12 cellular contexts compared by ENCODE assay signal in genomic region chr5:119304439-119304838, GRCh38. TPM values are rescaled to one million over a fixed set of nuclear protein-coding genes. Genes with fewer than 3 reads are reported as not detected.
DNase-seq lines count a peak whose midpoint lies in the region; ATAC-seq and TF ChIP-seq lines count a peak whose summit lies in the region.
"Had no signal": no experiment of that assay in that cellular context is flagged by ENCODE, and none has a peak within 500 bp of the region (broad histone marks: within the 10 kb centered on the region; RNA-seq: fewer than 3 reads in every experiment).

No MANE protein-coding gene starts in this region.

- no peaks in the 10 kb centered on the region for H3K9me3 Mint-ChIP-seq in activated naive CD8-positive, alpha-beta T cell treated with anti-CD3 and anti-CD28 coated beads, Interleukin-2, amount 50 U/mL, for 24 hours

- H3K4me3 Mint-ChIP-seq in activated naive CD8-positive, alpha-beta T cell treated with anti-CD3 and anti-CD28 coated beads, Interleukin-2, amount 50 U/mL, for 24 hours = no peak overlapping the region

- H3K9ac ChIP-seq in BLaER1 = no peak overlapping the region

- H3K4me3 ChIP-seq in BLaER1 (no peak overlapping the region; the same call in 1 of the 2 replicates), HEK293 (ENCODE audit: low read depth, low read length) (no peak overlapping the region)
- H3K4me3 ChIP-seq: cardiac muscle cell, HAP-1 had no signal

- H3K9me3 ChIP-seq in BLaER1 (peaks cover 55% of the 10 kb centered on the region), HEK293 (ENCODE audit: control insufficient read depth, insufficient read depth, low read depth, low read length) (no peaks in the 10 kb centered on the region)
- H3K9me3 ChIP-seq: HAP-1 had no signal

- H3K27ac ChIP-seq in BLaER1 = peak overlapping the region; percentile 58; the same call in 1 of the 2 replicates
- H3K27ac ChIP-seq in HEK293 (ENCODE audit: extremely low read depth, low read depth, low read length) = no peak overlapping the region
- H3K27ac ChIP-seq: cardiac muscle cell had no signal

- no peak for ATAC-seq in activated naive CD8-positive, alpha-beta T cell treated with anti-CD3 and anti-CD28 coated beads, Interleukin-2, amount 50 U/mL, for 24 hours
- ATAC-seq in HG02610 (IDR thresholded peaks at IDR 0.05; ENCODE audit: unreplicated experiment) = no peak

- peak overlapping the region; percentile 86 for H3K27ac Mint-ChIP-seq in activated naive CD8-positive, alpha-beta T cell treated with anti-CD3 and anti-CD28 coated beads, Interleukin-2, amount 50 U/mL, for 24 hours

- 0 out of 2 replicates have a peak overlapping the region, but pooled peaks have one; percentile 2 for H3K4me2 ChIP-seq in BLaER1

- H3K4me1 ChIP-seq in BLaER1 (peaks cover 74% of the 10 kb centered on the region), HEK293 (ENCODE audit: control insufficient read depth, insufficient read depth, low read length) (peaks cover 33% of the 10 kb centered on the region)

- H4K20me1 ChIP-seq in BLaER1 = no peaks in the 10 kb centered on the region

- H3K36me3 ChIP-seq in BLaER1 (peaks cover 47% of the 10 kb centered on the region), HEK293 (ENCODE audit: control insufficient read depth in 2 of 2, insufficient read depth in 1 of 2, low read length in 2 of 2) (no peaks in the 10 kb centered on the region)
- H3K36me3 ChIP-seq: cardiac muscle cell, HAP-1 had no signal

- H3K27me3 Mint-ChIP-seq in activated naive CD8-positive, alpha-beta T cell treated with anti-CD3 and anti-CD28 coated beads, Interleukin-2, amount 50 U/mL, for 24 hours = no peaks in the 10 kb centered on the region

- no peaks in the 10 kb centered on the region for H3K27me3 ChIP-seq in BLaER1
- H3K27me3 ChIP-seq: cardiac muscle cell had no signal

- DNase-seq in activated naive CD8-positive, alpha-beta T cell treated with anti-CD3 and anti-CD28 coated beads, Interleukin-2, amount 50 U/mL, for 24 hours = no peak
- DNase-seq in lung microvascular endothelial cell (ENCODE audit: low read depth in 2 of 2) (peak; percentile 24 to 44), NCI-H1092 treated with DMSO at 0.1 percent for 48 hours (lab: John Stamatoyannopoulos, UW) (no peak), hippocampal formation (lab: John Stamatoyannopoulos, UW) (no peak)
- DNase-seq in stimulated activated CD4-positive, alpha-beta T cell treated with anti-CD3 and anti-CD28 coated beads, Interleukin-2, amount 100 ng/mL, for 24 hours = no peak
- DNase-seq: head of caudate nucleus, NCI-H146 had no signal

- TF ChIP-seq CTCF in HEK293 (tag by site-specific recombination; IDR thresholded peaks at IDR 0.05) = no peak

- CTCF ChIA-PET in HEK293 (lab: Yijun Ruan, JAX) = interaction anchor here (0.6 to 1.3 kb wide), 6 partner anchors 10 to 108 kb away, joined by 3 to 4 read pairs (median 3); no protein-coding TSS in a partner anchor

- peaks cover 97% of the 10 kb centered on the region for H3K4me1 Mint-ChIP-seq in activated naive CD8-positive, alpha-beta T cell treated with anti-CD3 and anti-CD28 coated beads, Interleukin-2, amount 50 U/mL, for 24 hours

- peaks cover 13% of the 10 kb centered on the region for H3K36me3 Mint-ChIP-seq in activated naive CD8-positive, alpha-beta T cell treated with anti-CD3 and anti-CD28 coated beads, Interleukin-2, amount 50 U/mL, for 24 hours (ENCODE audit: low read depth)

- POLR2A ChIA-PET in HEK293 (lab: Yijun Ruan, JAX) = interaction anchor here (0.7 to 1.8 kb wide), 4 partner anchors 17 to 36 kb away, joined by 3 to 7 read pairs (median 4); no protein-coding TSS in a partner anchor

TF ChIP-seq in HEK293, 187 proteins besides CTCF, POLR2A, EP300 and RAD21 (continues in another document):
- no peak for TF ChIP-seq YY1 (tag by site-specific recombination; IDR thresholded peaks at IDR 0.05)
- TF ChIP-seq ZSCAN4 (tag by site-specific recombination; IDR thresholded peaks at IDR 0.05) = no peak
- 0 out of 2 replicates have a peak, but pooled peaks have one; percentile 15 for TF ChIP-seq ZXDB (tag by site-specific recombination; IDR thresholded peaks at IDR 0.05)
- no peak for TF ChIP-seq ZFHX2 (tag by site-specific recombination; conservative IDR thresholded peaks at IDR 0.05)
- no peak for TF ChIP-seq KLF7 (tag by site-specific recombination; IDR thresholded peaks at IDR 0.05; ENCODE audit: borderline replicate concordance)
- TF ChIP-seq ZIC2 (tag by site-specific recombination; IDR thresholded peaks at IDR 0.05) = no peak
- no peak for TF ChIP-seq ZNF626 (tag by site-specific recombination; IDR thresholded peaks at IDR 0.05)
- peak; percentile 16; the same call in 1 of the 2 replicates for TF ChIP-seq ZNF366 (tag by site-specific recombination; conservative IDR thresholded peaks at IDR 0.05)
- no peak for TF ChIP-seq FEZF1 (tag by site-specific recombination; IDR thresholded peaks at IDR 0.05)
- TF ChIP-seq ZNF785 (tag by site-specific recombination; IDR thresholded peaks at IDR 0.05) = no peak
- TF ChIP-seq ZNF76 (tag by site-specific recombination; IDR thresholded peaks at IDR 0.05; ENCODE audit: borderline replicate concordance, low read depth) = no peak
- TF ChIP-seq ZNF239 (tag by site-specific recombination; IDR thresholded peaks at IDR 0.05) = no peak
- TF ChIP-seq ZNF121 (tag by site-specific recombination; IDR thresholded peaks at IDR 0.05) = no peak
- no peak for TF ChIP-seq ZNF19 (tag by site-specific recombination; IDR thresholded peaks at IDR 0.05; ENCODE audit: low read depth)
- no peak for TF ChIP-seq ZNF510 (tag by site-specific recombination; IDR thresholded peaks at IDR 0.05; ENCODE audit: insufficient replicate concordance)
- TF ChIP-seq ZNF555 (tag by site-specific recombination; conservative IDR thresholded peaks at IDR 0.05) = no peak
- peak; percentile 22; the same call in 1 of the 2 replicates for TF ChIP-seq PRDM6 (tag by site-specific recombination; IDR thresholded peaks at IDR 0.05)
- no peak for TF ChIP-seq ZNF423 (tag by site-specific recombination; IDR thresholded peaks at IDR 0.05)
- no peak for TF ChIP-seq GLI2 (tag by site-specific recombination; IDR thresholded peaks at IDR 0.05; ENCODE audit: borderline replicate concordance, low read depth)
- no peak for TF ChIP-seq ZNF473 (tag by site-specific recombination; IDR thresholded peaks at IDR 0.05)
- no peak for TF ChIP-seq ZNF350 (tag by site-specific recombination; IDR thresholded peaks at IDR 0.05)
- TF ChIP-seq ZNF341 (tag by site-specific recombination; IDR thresholded peaks at IDR 0.05; ENCODE audit: low read depth) = no peak
- peak; percentile 27; the same call in 1 of the 2 replicates for TF ChIP-seq ZNF629 (tag by site-specific recombination; IDR thresholded peaks at IDR 0.05)
- no peak for TF ChIP-seq HOXD13 (CRISPR knock-in tag; IDR thresholded peaks at IDR 0.05; ENCODE audit: borderline replicate concordance)
- peak; percentile 66; the same call in 1 of the 2 replicates for TF ChIP-seq TRIM28 (IDR thresholded peaks at IDR 0.05; ENCODE audit: borderline replicate concordance, low read length)
- no peak for TF ChIP-seq ZNF658 (tag by site-specific recombination; IDR thresholded peaks at IDR 0.05)
- no peak for TF ChIP-seq RBAK (tag by site-specific recombination; IDR thresholded peaks at IDR 0.05)
- no peak for TF ChIP-seq ZBTB8A (tag by site-specific recombination; IDR thresholded peaks at IDR 0.05)
- TF ChIP-seq ZSCAN23 (tag by site-specific recombination; IDR thresholded peaks at IDR 0.05) = no peak
- peak; percentile 50; the same call in 1 of the 2 replicates for TF ChIP-seq MZF1 (tag by site-specific recombination; IDR thresholded peaks at IDR 0.05; ENCODE audit: borderline replicate concordance)
- no peak for TF ChIP-seq ZNF776 (tag by site-specific recombination; IDR thresholded peaks at IDR 0.05; ENCODE audit: borderline replicate concordance)
- peak; percentile 84 for TF ChIP-seq ZNF600 (tag by site-specific recombination; IDR thresholded peaks at IDR 0.05)
- TF ChIP-seq ZNF133 (tag by site-specific recombination; IDR thresholded peaks at IDR 0.05) = no peak
- no peak for TF ChIP-seq ZNF266 (tag by site-specific recombination; IDR thresholded peaks at IDR 0.05; ENCODE audit: low read depth)
- TF ChIP-seq SP7 (tag by site-specific recombination; IDR thresholded peaks at IDR 0.05) = peak; percentile 62
- no peak for TF ChIP-seq ZNF112 (tag by site-specific recombination; IDR thresholded peaks at IDR 0.05)
- TF ChIP-seq ZBTB48 (tag by site-specific recombination; IDR thresholded peaks at IDR 0.05) = no peak

RNA-seq across cellular contexts. Expression of gene TNFAIP8, which starts 51.4 kb away (rescaled TPM):
- 5.4 and 8.3 TPM in 2 replicates for total RNA-seq in lung microvascular endothelial cell

Comparison
In these comparisons a context has a peak if more than half of its experiments do, and no peak if none do; other contexts are left out.
1. DNase-seq: peak in lung microvascular endothelial cell (2 of 2); none in activated naive CD8-positive, alpha-beta T cell treated with anti-CD3 and anti-CD28 coated beads, Interleukin-2, amount 50 U/mL, for 24 hours (single experiment), NCI-H1092 treated with DMSO at 0.1 percent for 48 hours (single experiment), hippocampal formation (0 of 2) and stimulated activated CD4-positive, alpha-beta T cell treated with anti-CD3 and anti-CD28 coated beads, Interleukin-2, amount 100 ng/mL, for 24 hours (0 of 2).